In genomic region chr6:110944681-110945151, GRCh38 we compare ENCODE assay signal across 9 cellular contexts. TPM values are rescaled to one million over a fixed set of nuclear protein-coding genes. Genes with fewer than 3 reads are reported as not detected.
DNase-seq lines count a peak whose midpoint lies in the region; ATAC-seq and TF ChIP-seq lines count a peak whose summit lies in the region.
"Had no signal": no experiment of that assay in that cellular context is flagged by ENCODE, and none has a peak within 500 bp of the region (broad histone marks: within the 10 kb centered on the region; RNA-seq: fewer than 3 reads in every experiment).

No MANE protein-coding gene starts in this region.

- H3K79me2 ChIP-seq in fibroblast of lung (ENCODE audit: control insufficient read depth, insufficient read depth, low read length) (no peaks in the 10 kb centered on the region), hepatocyte (no peaks in the 10 kb centered on the region)

- WGBS in hepatocyte (ENCODE audit: low lambda C conversion rate, missing lambda C conversion rate): 100% methylated on average over 1 of the region's 1 CpG

- H3K27me3 ChIP-seq in fibroblast of lung (ENCODE audit: control insufficient read depth, insufficient read depth, low read length) (no peaks in the 10 kb centered on the region), tibial artery (no peaks in the 10 kb centered on the region), hepatocyte (no peaks in the 10 kb centered on the region)

- H4K20me1 ChIP-seq in fibroblast of lung (ENCODE audit: control insufficient read depth, extremely low read depth, insufficient read depth, low read length) (no peaks in the 10 kb centered on the region), hepatocyte (ENCODE audit: insufficient read depth, poor library complexity, severe bottlenecking) (no peaks in the 10 kb centered on the region)

- TF ChIP-seq CTCF in fibroblast of lung (conservative IDR thresholded peaks at IDR 0.05 in 1 of 2, IDR thresholded peaks at IDR 0.05 in 1 of 2; ENCODE audit: low read depth in 1 of 2, low read length in 2 of 2) (no peak), tibial artery (IDR thresholded peaks at IDR 0.05) (no peak), hepatocyte (IDR thresholded peaks at IDR 0.05; ENCODE audit: poor library complexity) (no peak)

- H3K27ac Mint-ChIP-seq in T-helper 17 cell: no peak overlapping the region
- peak overlapping the region; percentile 87 for H3K27ac Mint-ChIP-seq in stimulated activated naive CD8-positive, alpha-beta T cell treated with anti-CD3 and anti-CD28 coated beads, Interleukin-15, Interleukin-2, amounts not matched to agents 100 ng/mL and 50 ng/mL, for 24 hours

- peak; percentile 44 for DNase-seq in DMS53 treated with DMSO at 0.1 percent for 48 hours (lab: John Stamatoyannopoulos, UW; ENCODE audit: unreplicated experiment)
- DNase-seq in T-helper 17 cell: no peak
- peak; percentile 79 to 91 for DNase-seq in fibroblast of lung (ENCODE audit: low read depth in 2 of 2)
- DNase-seq in tibial artery: no peak
- no peak for DNase-seq in hepatocyte (ENCODE audit: low spot score)
- DNase-seq: left cardiac atrium had no signal

- H3K27ac ChIP-seq in fibroblast of lung (ENCODE audit: insufficient read depth, low read length): peak overlapping the region; percentile 43
- no peak overlapping the region for H3K27ac ChIP-seq in tibial artery
- H3K27ac ChIP-seq in hepatocyte: no peak overlapping the region

- H3K4me1 ChIP-seq in fibroblast of lung (ENCODE audit: control insufficient read depth, extremely low read depth, insufficient read depth, low read length) (no peaks in the 10 kb centered on the region), tibial artery (peaks cover 0 to 4% (median 1%) of the 10 kb centered on the region in 4 donors), hepatocyte (ENCODE audit: insufficient read depth) (no peaks in the 10 kb centered on the region)

- peaks cover 2% of the 10 kb centered on the region for H3K4me1 Mint-ChIP-seq in T-helper 17 cell
- peaks cover 17% of the 10 kb centered on the region for H3K4me1 Mint-ChIP-seq in stimulated activated naive CD8-positive, alpha-beta T cell treated with anti-CD3 and anti-CD28 coated beads, Interleukin-15, Interleukin-2, amounts not matched to agents 100 ng/mL and 50 ng/mL, for 24 hours (ENCODE audit: low read depth)

- no peak overlapping the region for H3K9ac ChIP-seq in fibroblast of lung (ENCODE audit: insufficient read depth, low read length)

- ATAC-seq in GM19468 (IDR thresholded peaks at IDR 0.05; ENCODE audit: extremely low read depth, unreplicated experiment) (peak; percentile 99), HG03460 (IDR thresholded peaks at IDR 0.05; ENCODE audit: unreplicated experiment) (peak; percentile 98), T-helper 17 cell (peak; percentile 95)

- no peaks in the 10 kb centered on the region for H3K9me3 Mint-ChIP-seq in stimulated activated naive CD8-positive, alpha-beta T cell treated with anti-CD3 and anti-CD28 coated beads, Interleukin-15, Interleukin-2, amounts not matched to agents 100 ng/mL and 50 ng/mL, for 24 hours

- no peaks in the 10 kb centered on the region for H3K27me3 Mint-ChIP-seq in T-helper 17 cell
- no peaks in the 10 kb centered on the region for H3K27me3 Mint-ChIP-seq in stimulated activated naive CD8-positive, alpha-beta T cell treated with anti-CD3 and anti-CD28 coated beads, Interleukin-15, Interleukin-2, amounts not matched to agents 100 ng/mL and 50 ng/mL, for 24 hours

- H3K36me3 ChIP-seq in fibroblast of lung (ENCODE audit: control insufficient read depth, insufficient read depth, low read length) (no peaks in the 10 kb centered on the region), tibial artery (no peaks in the 10 kb centered on the region), hepatocyte (replicated peaks; ENCODE audit: insufficient read depth, low read depth) (no peaks in the 10 kb centered on the region)

- no peak overlapping the region for H3K4me3 ChIP-seq in fibroblast of lung (replicated peaks in 1 of 4; ENCODE audit: control extremely low read depth in 1 of 4, insufficient read depth in 1 of 4, low read depth in 3 of 4, low read length in 4 of 4)
- H3K4me3 ChIP-seq in tibial artery: no peak overlapping the region
- H3K4me3 ChIP-seq in hepatocyte: no peak overlapping the region

- H3K4me2 ChIP-seq in fibroblast of lung (ENCODE audit: extremely low read depth, insufficient read depth, low read length) (no peak overlapping the region), hepatocyte (no peak overlapping the region)

- no peak overlapping the region for H2AFZ ChIP-seq in fibroblast of lung (ENCODE audit: low read length)
- no peak overlapping the region for H2AFZ ChIP-seq in hepatocyte

- intact Hi-C loops in tibial artery (cut with DNase I; ENCODE audit: low total_unique reads): loop anchor here (10.0 kb wide), 1 partner anchor 420 kb away; no protein-coding TSS in a partner anchor

- H3K9me3 ChIP-seq in T-helper 17 cell (ENCODE audit: control insufficient read depth, low read length, poor library complexity, severe bottlenecking) (no peaks in the 10 kb centered on the region), fibroblast of lung (ENCODE audit: control insufficient read depth, insufficient read depth, low read depth, low read length) (no peaks in the 10 kb centered on the region), tibial artery (no peaks in the 10 kb centered on the region), hepatocyte (ENCODE audit: low read depth) (no peaks in the 10 kb centered on the region)

- no peaks in the 10 kb centered on the region for H3K36me3 Mint-ChIP-seq in T-helper 17 cell (ENCODE audit: low read depth)
- no peaks in the 10 kb centered on the region for H3K36me3 Mint-ChIP-seq in stimulated activated naive CD8-positive, alpha-beta T cell treated with anti-CD3 and anti-CD28 coated beads, Interleukin-15, Interleukin-2, amounts not matched to agents 100 ng/mL and 50 ng/mL, for 24 hours (ENCODE audit: low read depth)

- no peak overlapping the region for H3K4me3 Mint-ChIP-seq in T-helper 17 cell
- H3K4me3 Mint-ChIP-seq in stimulated activated naive CD8-positive, alpha-beta T cell treated with anti-CD3 and anti-CD28 coated beads, Interleukin-15, Interleukin-2, amounts not matched to agents 100 ng/mL and 50 ng/mL, for 24 hours: no peak overlapping the region

- no peaks in the 10 kb centered on the region for H3K9me2 ChIP-seq in hepatocyte (replicated peaks; ENCODE audit: insufficient read depth)

RNA-seq across cellular contexts. Expression of gene GTF3C6, which starts 13.8 kb away (rescaled TPM):
- total RNA-seq in T-helper 17 cell (10 to 100 TPM; 28.1 to 36.8 TPM), fibroblast of lung (44.3 and 47.3 TPM in 2 replicates), hepatocyte (63.1 and 70.8 TPM in 2 replicates)
- polyA plus RNA-seq in fibroblast of lung (74.4 and 90.5 TPM in 2 replicates), hepatocyte (106 and 113 TPM in 2 replicates)
- 104 and 136 TPM in 2 replicates for polyA plus RNA-seq in fibroblast of lung (2012)
- not detected in 2 replicates for polyA minus RNA-seq in fibroblast of lung (ENCODE audit: low replicate concordance)

RNA-seq across cellular contexts. Expression of gene RPF2, which starts 37.1 kb away (rescaled TPM):
- 1 to 10 TPM; 8.1 to 9.1 TPM for total RNA-seq in T-helper 17 cell
- 27.4 and 28.5 TPM in 2 replicates for total RNA-seq in fibroblast of lung
- polyA plus RNA-seq in fibroblast of lung: 36.4 and 40.0 TPM in 2 replicates
- polyA plus RNA-seq in fibroblast of lung (2012): 26.8 and 32.8 TPM in 2 replicates
- 4.7 and 6.0 TPM in 2 replicates for polyA minus RNA-seq in fibroblast of lung (ENCODE audit: low replicate concordance)
- total RNA-seq in hepatocyte: 30.1 and 34.7 TPM in 2 replicates
- 20.3 and 23.7 TPM in 2 replicates for polyA plus RNA-seq in hepatocyte

Comparison
In these comparisons a context has a peak if more than half of its experiments do, and no peak if none do; other contexts are left out.
1. DNase-seq: peak in DMS53 treated with DMSO at 0.1 percent for 48 hours (single experiment) and fibroblast of lung (2 of 2); none in T-helper 17 cell (0 of 3), tibial artery (0 of 2) and hepatocyte (single experiment).
2. Peak in every context shown above with its lines, with median percentiles within 50 percentile points of each other: ATAC-seq.